ENCODE assay signal across 1 cellular context in the genomic region with DNA sequence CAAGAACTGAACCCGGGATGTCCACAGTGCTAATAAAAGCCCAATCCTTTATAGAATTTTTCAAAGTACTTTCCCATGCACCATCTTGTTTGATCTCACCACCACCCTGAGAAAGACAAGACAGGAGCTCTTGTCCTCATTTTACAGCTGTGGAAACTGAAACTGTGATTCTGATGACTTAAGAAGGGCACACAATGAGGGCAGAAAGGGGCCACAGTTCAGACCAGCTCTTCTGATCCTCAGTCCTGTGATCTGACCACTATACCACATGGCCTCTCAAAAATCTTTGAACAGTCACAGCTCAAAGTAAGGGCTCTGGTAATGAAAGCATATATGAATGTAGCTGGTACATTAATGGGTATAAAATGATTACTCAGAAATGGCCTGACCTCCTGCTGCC.
TF ChIP-seq lines count a peak whose summit lies in the region.

No MANE protein-coding gene starts in this region.

TF ChIP-seq in WTC11, 78 proteins besides CTCF, POLR2A, EP300 and RAD21 (continued from another document):
- TF ChIP-seq ESRRA (CRISPR knock-in tag; IDR thresholded peaks at IDR 0.05; ENCODE audit: borderline replicate concordance) (no peak), TCF7 (CRISPR knock-in tag; IDR thresholded peaks at IDR 0.05; ENCODE audit: low read depth) (no peak), ZNF138 (CRISPR knock-in tag; conservative IDR thresholded peaks at IDR 0.05) (no peak)
